1 cellular context compared by ENCODE assay signal in genomic region chr6:6724319-6725119, GRCh38.
TF ChIP-seq lines count a peak whose summit lies in the region.

No MANE protein-coding gene starts in this region.

TF ChIP-seq in HepG2, 621 proteins besides CTCF, POLR2A, EP300 and RAD21 (continued from another document and continues in another):
- TF ChIP-seq ZUFSP (CRISPR knock-in tag; IDR thresholded peaks at IDR 0.05; ENCODE audit: borderline replicate concordance), result no peak
- TF ChIP-seq ZNF350 (CRISPR knock-in tag; IDR thresholded peaks at IDR 0.05; ENCODE audit: borderline replicate concordance, low read depth), result no peak; the same call in 1 of the 2 replicates
- no peak for TF ChIP-seq HNF1B (CRISPR knock-in tag; IDR thresholded peaks at IDR 0.05)
- no peak for TF ChIP-seq ZNF773 (CRISPR knock-in tag; IDR thresholded peaks at IDR 0.05; ENCODE audit: borderline replicate concordance)
- no peak for TF ChIP-seq SOX6 (IDR thresholded peaks at IDR 0.05)
- peak; percentile 30; the same call in 1 of the 2 replicates for TF ChIP-seq SOX6 (CRISPR knock-in tag; IDR thresholded peaks at IDR 0.05)
- TF ChIP-seq SIX4 (CRISPR knock-in tag; IDR thresholded peaks at IDR 0.05), result no peak
- TF ChIP-seq ZMYM2 (CRISPR knock-in tag; IDR thresholded peaks at IDR 0.05), result no peak
- no peak for TF ChIP-seq E2F5 (CRISPR knock-in tag; conservative IDR thresholded peaks at IDR 0.05)
- no peak for TF ChIP-seq ZNF382 (CRISPR knock-in tag; IDR thresholded peaks at IDR 0.05; ENCODE audit: borderline replicate concordance)
- TF ChIP-seq GPBP1L1 (CRISPR knock-in tag; IDR thresholded peaks at IDR 0.05), result no peak
- TF ChIP-seq ZNF644 (CRISPR knock-in tag; IDR thresholded peaks at IDR 0.05; ENCODE audit: low read depth), result no peak
- no peak for TF ChIP-seq MYC (CRISPR knock-in tag; IDR thresholded peaks at IDR 0.05; ENCODE audit: borderline replicate concordance)
- no peak for TF ChIP-seq ZNF841 (CRISPR knock-in tag; IDR thresholded peaks at IDR 0.05; ENCODE audit: borderline replicate concordance)
- TF ChIP-seq BORCS8-MEF2B (CRISPR knock-in tag; IDR thresholded peaks at IDR 0.05), result no peak
- no peak for TF ChIP-seq SP2 (CRISPR knock-in tag; IDR thresholded peaks at IDR 0.05)
- no peak for TF ChIP-seq ZNF616 (CRISPR knock-in tag; IDR thresholded peaks at IDR 0.05; ENCODE audit: low read depth)
- no peak for TF ChIP-seq U2AF2 (IDR thresholded peaks at IDR 0.05; ENCODE audit: low read depth, low read length)
- TF ChIP-seq ZNF34 (CRISPR knock-in tag; IDR thresholded peaks at IDR 0.05; ENCODE audit: borderline replicate concordance), result no peak
- no peak for TF ChIP-seq MBD4 (IDR thresholded peaks at IDR 0.05; ENCODE audit: borderline replicate concordance, low read length)
- no peak for TF ChIP-seq TOPORS (CRISPR knock-in tag; IDR thresholded peaks at IDR 0.05)
- TF ChIP-seq ZFAT (CRISPR knock-in tag; conservative IDR thresholded peaks at IDR 0.05), result no peak
- TF ChIP-seq ZNF704 (CRISPR knock-in tag; IDR thresholded peaks at IDR 0.05; ENCODE audit: borderline replicate concordance), result no peak
- TF ChIP-seq ZNF879 (CRISPR knock-in tag; IDR thresholded peaks at IDR 0.05), result no peak
- TF ChIP-seq TBP (CRISPR knock-in tag; IDR thresholded peaks at IDR 0.05), result no peak
- TF ChIP-seq HNF4A (CRISPR knock-in tag; IDR thresholded peaks at IDR 0.05), result no peak
- no peak; the same call in none of the 2 replicates for TF ChIP-seq FOSL2 (CRISPR knock-in tag; IDR thresholded peaks at IDR 0.05)
- peak; percentile 96 for TF ChIP-seq STAG1 (CRISPR knock-in tag; IDR thresholded peaks at IDR 0.05)
- TF ChIP-seq ZBTB8A (CRISPR knock-in tag; IDR thresholded peaks at IDR 0.05; ENCODE audit: borderline replicate concordance, low read depth), result no peak
- no peak for TF ChIP-seq LCORL (IDR thresholded peaks at IDR 0.05)
- TF ChIP-seq LCORL (CRISPR knock-in tag; IDR thresholded peaks at IDR 0.05), result no peak
- TF ChIP-seq ZNF280D (CRISPR knock-in tag; IDR thresholded peaks at IDR 0.05), result no peak
- no peak for TF ChIP-seq JDP2 (CRISPR knock-in tag; IDR thresholded peaks at IDR 0.05; ENCODE audit: borderline replicate concordance)
- TF ChIP-seq ZFP82 (CRISPR knock-in tag; IDR thresholded peaks at IDR 0.05; ENCODE audit: borderline replicate concordance), result no peak
- TF ChIP-seq RXRA (CRISPR knock-in tag; IDR thresholded peaks at IDR 0.05), result no peak
- TF ChIP-seq MIXL1 (CRISPR knock-in tag; IDR thresholded peaks at IDR 0.05), result peak; percentile 59; the same call in 1 of the 2 replicates
- no peak for TF ChIP-seq ZNF256 (CRISPR knock-in tag; conservative IDR thresholded peaks at IDR 0.05)
- TF ChIP-seq ZNF605 (CRISPR knock-in tag; IDR thresholded peaks at IDR 0.05), result no peak; the same call in 1 of the 2 replicates
- TF ChIP-seq ZNF362 (CRISPR knock-in tag; IDR thresholded peaks at IDR 0.05; ENCODE audit: borderline replicate concordance), result peak; percentile 98
- no peak for TF ChIP-seq ZNF296 (CRISPR knock-in tag; conservative IDR thresholded peaks at IDR 0.05)
- TF ChIP-seq SMAD9 (CRISPR knock-in tag; IDR thresholded peaks at IDR 0.05), result no peak
- no peak for TF ChIP-seq ONECUT2 (CRISPR knock-in tag; IDR thresholded peaks at IDR 0.05)
- no peak for TF ChIP-seq SMYD3 (CRISPR knock-in tag; IDR thresholded peaks at IDR 0.05)
- TF ChIP-seq TFDP1 (CRISPR knock-in tag; IDR thresholded peaks at IDR 0.05; ENCODE audit: borderline replicate concordance), result no peak
- no peak for TF ChIP-seq NCOA2 (CRISPR knock-in tag; IDR thresholded peaks at IDR 0.05)
- no peak for TF ChIP-seq ZNF746 (CRISPR knock-in tag; IDR thresholded peaks at IDR 0.05)
- no peak for TF ChIP-seq ZFP62 (CRISPR knock-in tag; IDR thresholded peaks at IDR 0.05)
- TF ChIP-seq GABPB1 (CRISPR knock-in tag; IDR thresholded peaks at IDR 0.05), result peak; percentile 36; the same call in 1 of the 2 replicates
- no peak for TF ChIP-seq ZFP37 (CRISPR knock-in tag; IDR thresholded peaks at IDR 0.05; ENCODE audit: borderline replicate concordance)
- TF ChIP-seq CHD2 (IDR thresholded peaks at IDR 0.05; ENCODE audit: low read depth, low read length), result no peak
- 0 out of 2 replicates have a peak, but pooled peaks have one; percentile 36 for TF ChIP-seq ZMAT3 (CRISPR knock-in tag; conservative IDR thresholded peaks at IDR 0.05)
- TF ChIP-seq PRMT3 (CRISPR knock-in tag; IDR thresholded peaks at IDR 0.05; ENCODE audit: borderline replicate concordance, low read depth), result no peak
- TF ChIP-seq CBX5 (CRISPR knock-in tag; IDR thresholded peaks at IDR 0.05; ENCODE audit: borderline replicate concordance), result no peak; the same call in 1 of the 2 replicates
- TF ChIP-seq GABPA (IDR thresholded peaks at IDR 0.05; ENCODE audit: low read depth, low read length), result no peak
- TF ChIP-seq GABPA (CRISPR knock-in tag; IDR thresholded peaks at IDR 0.05; ENCODE audit: low read depth), result peak; percentile 26; the same call in 1 of the 2 replicates
- no peak for TF ChIP-seq HNF1A (IDR thresholded peaks at IDR 0.05; ENCODE audit: low read depth)
- no peak for TF ChIP-seq HNF1A (CRISPR knock-in tag; IDR thresholded peaks at IDR 0.05; ENCODE audit: borderline replicate concordance)
- no peak for TF ChIP-seq ZNF563 (CRISPR knock-in tag; IDR thresholded peaks at IDR 0.05)
- TF ChIP-seq PHF21A (CRISPR knock-in tag; IDR thresholded peaks at IDR 0.05), result peak; percentile 57; the same call in 1 of the 2 replicates
- peak; percentile 66 for TF ChIP-seq HDAC1 (CRISPR knock-in tag; IDR thresholded peaks at IDR 0.05)
- TF ChIP-seq CBX2 (IDR thresholded peaks at IDR 0.05; ENCODE audit: low read depth, low read length), result no peak
- no peak for TF ChIP-seq CBX2 (CRISPR knock-in tag; IDR thresholded peaks at IDR 0.05; ENCODE audit: low read depth)
